In the genomic region with DNA sequence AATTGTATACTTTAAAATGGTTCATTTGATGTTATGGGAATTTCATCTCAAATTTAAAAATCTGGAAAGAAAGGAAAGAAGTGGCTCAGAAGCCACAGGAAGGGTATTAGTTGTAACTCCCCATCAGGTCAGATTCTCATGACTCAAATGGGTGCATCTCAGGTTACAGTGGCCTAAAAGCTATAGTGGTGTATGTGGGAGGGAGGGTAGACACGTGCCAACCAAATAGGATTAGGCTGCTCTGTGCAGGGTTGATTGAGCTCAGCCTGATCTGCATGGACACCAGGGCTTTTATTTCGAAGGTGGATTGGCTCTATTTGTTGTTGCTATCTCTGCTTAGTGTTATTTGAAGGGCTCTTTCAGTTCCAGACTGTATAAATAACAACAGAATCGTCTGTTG, we compare ENCODE assay signal across 1 cellular context.
TF ChIP-seq lines count a peak whose summit lies in the region.

No MANE protein-coding gene starts in this region.

TF ChIP-seq in HEK293, 187 proteins besides CTCF, POLR2A, EP300 and RAD21 (continued from another document and continues in another):
- TF ChIP-seq, protein P1, sequence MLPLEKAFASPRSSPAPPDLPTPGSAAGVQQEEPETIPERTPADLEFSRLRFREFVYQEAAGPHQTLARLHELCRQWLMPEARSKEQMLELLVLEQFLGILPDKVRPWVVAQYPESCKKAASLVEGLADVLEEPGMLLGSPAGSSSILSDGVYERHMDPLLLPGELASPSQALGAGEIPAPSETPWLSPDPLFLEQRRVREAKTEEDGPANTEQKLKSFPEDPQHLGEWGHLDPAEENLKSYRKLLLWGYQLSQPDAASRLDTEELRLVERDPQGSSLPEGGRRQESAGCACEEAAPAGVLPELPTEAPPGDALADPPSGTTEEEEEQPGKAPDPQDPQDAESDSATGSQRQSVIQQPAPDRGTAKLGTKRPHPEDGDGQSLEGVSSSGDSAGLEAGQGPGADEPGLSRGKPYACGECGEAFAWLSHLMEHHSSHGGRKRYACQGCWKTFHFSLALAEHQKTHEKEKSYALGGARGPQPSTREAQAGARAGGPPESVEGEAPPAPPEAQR (tag by site-specific recombination; IDR thresholded peaks at IDR 0.05), result no peak
- TF ChIP-seq KLF8 (tag by site-specific recombination; IDR thresholded peaks at IDR 0.05) (no peak), ZNF529 (tag by site-specific recombination; IDR thresholded peaks at IDR 0.05; ENCODE audit: insufficient replicate concordance) (no peak), ZEB2 (tag by site-specific recombination; IDR thresholded peaks at IDR 0.05) (no peak), ZBTB7A (tag by site-specific recombination; IDR thresholded peaks at IDR 0.05; ENCODE audit: low read depth) (no peak), ZNF221 (tag by site-specific recombination; IDR thresholded peaks at IDR 0.05; ENCODE audit: borderline replicate concordance) (no peak), ZNF501 (tag by site-specific recombination; IDR thresholded peaks at IDR 0.05) (no peak), ZNF302 (tag by site-specific recombination; IDR thresholded peaks at IDR 0.05; ENCODE audit: low read depth) (no peak), ZNF571 (tag by site-specific recombination; IDR thresholded peaks at IDR 0.05) (no peak), ZFP69B (tag by site-specific recombination; IDR thresholded peaks at IDR 0.05) (no peak), ZNF514 (tag by site-specific recombination; IDR thresholded peaks at IDR 0.05) (no peak), KLF9 (tag by site-specific recombination; IDR thresholded peaks at IDR 0.05; ENCODE audit: low read depth) (no peak), ZSCAN23 (tag by site-specific recombination; IDR thresholded peaks at IDR 0.05) (no peak), ZNF626 (tag by site-specific recombination; IDR thresholded peaks at IDR 0.05) (no peak), ZNF830 (tag by site-specific recombination; IDR thresholded peaks at IDR 0.05; ENCODE audit: low read depth) (no peak), ZNF140 (tag by site-specific recombination; IDR thresholded peaks at IDR 0.05) (no peak), ZSCAN16 (tag by site-specific recombination; IDR thresholded peaks at IDR 0.05) (no peak), SETDB1 (IDR thresholded peaks at IDR 0.05; ENCODE audit: insufficient read length, low read length) (no peak), ZNF114 (tag by site-specific recombination; IDR thresholded peaks at IDR 0.05) (no peak), ZNF776 (tag by site-specific recombination; IDR thresholded peaks at IDR 0.05; ENCODE audit: borderline replicate concordance) (no peak), GLI2 (tag by site-specific recombination; IDR thresholded peaks at IDR 0.05; ENCODE audit: borderline replicate concordance, low read depth) (no peak), ZNF266 (tag by site-specific recombination; IDR thresholded peaks at IDR 0.05; ENCODE audit: low read depth) (no peak), ZNF174 (tag by site-specific recombination; IDR thresholded peaks at IDR 0.05) (no peak), ZNF132 (tag by site-specific recombination; IDR thresholded peaks at IDR 0.05; ENCODE audit: borderline replicate concordance) (no peak), ZNF239 (tag by site-specific recombination; IDR thresholded peaks at IDR 0.05) (no peak), WT1 (tag by site-specific recombination; IDR thresholded peaks at IDR 0.05) (peak; percentile 87), ZNF677 (tag by site-specific recombination; IDR thresholded peaks at IDR 0.05) (no peak), KLF16 (tag by site-specific recombination; IDR thresholded peaks at IDR 0.05) (no peak), ZNF777 (tag by site-specific recombination; IDR thresholded peaks at IDR 0.05; ENCODE audit: borderline replicate concordance) (no peak), KLF7 (tag by site-specific recombination; IDR thresholded peaks at IDR 0.05; ENCODE audit: borderline replicate concordance) (no peak), ZNF404 (tag by site-specific recombination; IDR thresholded peaks at IDR 0.05) (no peak), HOXA7 (CRISPR knock-in tag; IDR thresholded peaks at IDR 0.05; ENCODE audit: borderline replicate concordance) (no peak), ZNF433 (tag by site-specific recombination; IDR thresholded peaks at IDR 0.05; ENCODE audit: low read depth) (no peak), SALL2 (tag by site-specific recombination; IDR thresholded peaks at IDR 0.05; ENCODE audit: borderline replicate concordance) (no peak), ZNF548 (tag by site-specific recombination; IDR thresholded peaks at IDR 0.05) (no peak), KLF10 (tag by site-specific recombination; IDR thresholded peaks at IDR 0.05) (no peak), ZNF707 (tag by site-specific recombination; IDR thresholded peaks at IDR 0.05) (no peak), ZXDB (tag by site-specific recombination; IDR thresholded peaks at IDR 0.05) (peak; percentile 25; the same call in 1 of the 2 replicates)
- TF ChIP-seq, protein P2, sequence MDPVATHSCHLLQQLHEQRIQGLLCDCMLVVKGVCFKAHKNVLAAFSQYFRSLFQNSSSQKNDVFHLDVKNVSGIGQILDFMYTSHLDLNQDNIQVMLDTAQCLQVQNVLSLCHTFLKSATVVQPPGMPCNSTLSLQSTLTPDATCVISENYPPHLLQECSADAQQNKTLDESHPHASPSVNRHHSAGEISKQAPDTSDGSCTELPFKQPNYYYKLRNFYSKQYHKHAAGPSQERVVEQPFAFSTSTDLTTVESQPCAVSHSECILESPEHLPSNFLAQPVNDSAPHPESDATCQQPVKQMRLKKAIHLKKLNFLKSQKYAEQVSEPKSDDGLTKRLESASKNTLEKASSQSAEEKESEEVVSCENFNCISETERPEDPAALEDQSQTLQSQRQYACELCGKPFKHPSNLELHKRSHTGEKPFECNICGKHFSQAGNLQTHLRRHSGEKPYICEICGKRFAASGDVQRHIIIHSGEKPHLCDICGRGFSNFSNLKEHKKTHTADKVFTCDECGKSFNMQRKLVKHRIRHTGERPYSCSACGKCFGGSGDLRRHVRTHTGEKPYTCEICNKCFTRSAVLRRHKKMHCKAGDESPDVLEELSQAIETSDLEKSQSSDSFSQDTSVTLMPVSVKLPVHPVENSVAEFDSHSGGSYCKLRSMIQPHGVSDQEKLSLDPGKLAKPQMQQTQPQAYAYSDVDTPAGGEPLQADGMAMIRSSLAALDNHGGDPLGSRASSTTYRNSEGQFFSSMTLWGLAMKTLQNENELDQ (tag by site-specific recombination; IDR thresholded peaks at IDR 0.05; ENCODE audit: low read depth), result no peak
- TF ChIP-seq, protein P3, sequence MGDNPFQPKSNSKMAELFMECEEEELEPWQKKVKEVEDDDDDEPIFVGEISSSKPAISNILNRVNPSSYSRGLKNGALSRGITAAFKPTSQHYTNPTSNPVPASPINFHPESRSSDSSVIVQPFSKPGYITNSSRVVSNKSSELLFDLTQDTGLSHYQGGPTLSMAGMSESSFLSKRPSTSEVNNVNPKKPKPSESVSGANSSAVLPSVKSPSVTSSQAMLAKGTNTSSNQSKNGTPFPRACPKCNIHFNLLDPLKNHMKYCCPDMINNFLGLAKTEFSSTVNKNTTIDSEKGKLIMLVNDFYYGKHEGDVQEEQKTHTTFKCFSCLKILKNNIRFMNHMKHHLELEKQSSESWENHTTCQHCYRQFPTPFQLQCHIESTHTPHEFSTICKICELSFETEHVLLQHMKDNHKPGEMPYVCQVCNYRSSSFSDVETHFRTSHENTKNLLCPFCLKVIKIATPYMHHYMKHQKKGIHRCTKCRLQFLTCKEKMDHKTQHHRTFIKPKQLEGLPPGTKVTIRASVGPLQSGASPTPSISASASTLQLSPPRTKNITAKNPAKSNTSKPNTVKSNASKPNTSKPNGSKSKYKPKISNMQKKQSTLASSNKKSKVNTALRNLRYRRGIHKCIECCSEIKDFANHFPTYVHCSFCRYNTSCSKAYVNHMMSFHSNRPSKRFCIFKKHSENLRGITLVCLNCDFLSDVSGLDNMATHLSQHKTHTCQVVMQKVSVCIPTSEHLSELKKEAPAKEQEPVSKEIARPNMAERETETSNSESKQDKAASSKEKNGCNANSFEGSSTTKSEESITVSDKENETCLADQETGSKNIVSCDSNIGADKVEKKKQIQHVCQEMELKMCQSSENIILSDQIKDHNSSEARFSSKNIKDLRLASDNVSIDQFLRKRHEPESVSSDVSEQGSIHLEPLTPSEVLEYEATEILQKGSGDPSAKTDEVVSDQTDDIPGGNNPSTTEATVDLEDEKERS (tag by site-specific recombination; IDR thresholded peaks at IDR 0.05), result no peak
- TF ChIP-seq, protein P4, sequence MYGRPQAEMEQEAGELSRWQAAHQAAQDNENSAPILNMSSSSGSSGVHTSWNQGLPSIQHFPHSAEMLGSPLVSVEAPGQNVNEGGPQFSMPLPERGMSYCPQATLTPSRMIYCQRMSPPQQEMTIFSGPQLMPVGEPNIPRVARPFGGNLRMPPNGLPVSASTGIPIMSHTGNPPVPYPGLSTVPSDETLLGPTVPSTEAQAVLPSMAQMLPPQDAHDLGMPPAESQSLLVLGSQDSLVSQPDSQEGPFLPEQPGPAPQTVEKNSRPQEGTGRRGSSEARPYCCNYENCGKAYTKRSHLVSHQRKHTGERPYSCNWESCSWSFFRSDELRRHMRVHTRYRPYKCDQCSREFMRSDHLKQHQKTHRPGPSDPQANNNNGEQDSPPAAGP (tag by site-specific recombination; IDR thresholded peaks at IDR 0.05), result 0 out of 2 replicates have a peak, but pooled peaks have one; percentile 31
- TF ChIP-seq, protein P5, sequence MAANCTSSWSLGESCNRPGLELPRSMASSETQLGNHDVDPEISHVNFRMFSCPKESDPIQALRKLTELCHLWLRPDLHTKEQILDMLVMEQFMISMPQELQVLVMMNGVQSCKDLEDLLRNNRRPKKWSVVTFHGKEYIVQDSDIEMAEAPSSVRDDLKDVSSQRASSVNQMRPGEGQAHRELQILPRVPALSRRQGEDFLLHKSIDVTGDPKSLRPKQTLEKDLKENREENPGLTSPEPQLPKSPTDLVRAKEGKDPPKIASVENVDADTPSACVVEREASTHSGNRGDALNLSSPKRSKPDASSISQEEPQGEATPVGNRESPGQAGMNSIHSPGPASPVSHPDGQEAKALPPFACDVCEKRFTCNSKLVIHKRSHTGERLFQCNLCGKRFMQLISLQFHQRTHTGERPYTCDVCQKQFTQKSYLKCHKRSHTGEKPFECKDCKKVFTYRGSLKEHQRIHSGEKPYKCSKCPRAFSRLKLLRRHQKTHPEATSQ (tag by site-specific recombination; IDR thresholded peaks at IDR 0.05), result no peak
- TF ChIP-seq, protein P6, sequence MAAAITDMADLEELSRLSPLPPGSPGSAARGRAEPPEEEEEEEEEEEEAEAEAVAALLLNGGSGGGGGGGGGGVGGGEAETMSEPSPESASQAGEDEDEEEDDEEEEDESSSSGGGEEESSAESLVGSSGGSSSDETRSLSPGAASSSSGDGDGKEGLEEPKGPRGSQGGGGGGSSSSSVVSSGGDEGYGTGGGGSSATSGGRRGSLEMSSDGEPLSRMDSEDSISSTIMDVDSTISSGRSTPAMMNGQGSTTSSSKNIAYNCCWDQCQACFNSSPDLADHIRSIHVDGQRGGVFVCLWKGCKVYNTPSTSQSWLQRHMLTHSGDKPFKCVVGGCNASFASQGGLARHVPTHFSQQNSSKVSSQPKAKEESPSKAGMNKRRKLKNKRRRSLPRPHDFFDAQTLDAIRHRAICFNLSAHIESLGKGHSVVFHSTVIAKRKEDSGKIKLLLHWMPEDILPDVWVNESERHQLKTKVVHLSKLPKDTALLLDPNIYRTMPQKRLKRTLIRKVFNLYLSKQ (tag by site-specific recombination; IDR thresholded peaks at IDR 0.05; ENCODE audit: borderline replicate concordance), result no peak
- TF ChIP-seq, protein P7, sequence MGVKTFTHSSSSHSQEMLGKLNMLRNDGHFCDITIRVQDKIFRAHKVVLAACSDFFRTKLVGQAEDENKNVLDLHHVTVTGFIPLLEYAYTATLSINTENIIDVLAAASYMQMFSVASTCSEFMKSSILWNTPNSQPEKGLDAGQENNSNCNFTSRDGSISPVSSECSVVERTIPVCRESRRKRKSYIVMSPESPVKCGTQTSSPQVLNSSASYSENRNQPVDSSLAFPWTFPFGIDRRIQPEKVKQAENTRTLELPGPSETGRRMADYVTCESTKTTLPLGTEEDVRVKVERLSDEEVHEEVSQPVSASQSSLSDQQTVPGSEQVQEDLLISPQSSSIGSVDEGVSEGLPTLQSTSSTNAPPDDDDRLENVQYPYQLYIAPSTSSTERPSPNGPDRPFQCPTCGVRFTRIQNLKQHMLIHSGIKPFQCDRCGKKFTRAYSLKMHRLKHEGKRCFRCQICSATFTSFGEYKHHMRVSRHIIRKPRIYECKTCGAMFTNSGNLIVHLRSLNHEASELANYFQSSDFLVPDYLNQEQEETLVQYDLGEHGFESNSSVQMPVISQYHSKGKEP (tag by site-specific recombination; IDR thresholded peaks at IDR 0.05), result no peak
- TF ChIP-seq, protein P8, sequence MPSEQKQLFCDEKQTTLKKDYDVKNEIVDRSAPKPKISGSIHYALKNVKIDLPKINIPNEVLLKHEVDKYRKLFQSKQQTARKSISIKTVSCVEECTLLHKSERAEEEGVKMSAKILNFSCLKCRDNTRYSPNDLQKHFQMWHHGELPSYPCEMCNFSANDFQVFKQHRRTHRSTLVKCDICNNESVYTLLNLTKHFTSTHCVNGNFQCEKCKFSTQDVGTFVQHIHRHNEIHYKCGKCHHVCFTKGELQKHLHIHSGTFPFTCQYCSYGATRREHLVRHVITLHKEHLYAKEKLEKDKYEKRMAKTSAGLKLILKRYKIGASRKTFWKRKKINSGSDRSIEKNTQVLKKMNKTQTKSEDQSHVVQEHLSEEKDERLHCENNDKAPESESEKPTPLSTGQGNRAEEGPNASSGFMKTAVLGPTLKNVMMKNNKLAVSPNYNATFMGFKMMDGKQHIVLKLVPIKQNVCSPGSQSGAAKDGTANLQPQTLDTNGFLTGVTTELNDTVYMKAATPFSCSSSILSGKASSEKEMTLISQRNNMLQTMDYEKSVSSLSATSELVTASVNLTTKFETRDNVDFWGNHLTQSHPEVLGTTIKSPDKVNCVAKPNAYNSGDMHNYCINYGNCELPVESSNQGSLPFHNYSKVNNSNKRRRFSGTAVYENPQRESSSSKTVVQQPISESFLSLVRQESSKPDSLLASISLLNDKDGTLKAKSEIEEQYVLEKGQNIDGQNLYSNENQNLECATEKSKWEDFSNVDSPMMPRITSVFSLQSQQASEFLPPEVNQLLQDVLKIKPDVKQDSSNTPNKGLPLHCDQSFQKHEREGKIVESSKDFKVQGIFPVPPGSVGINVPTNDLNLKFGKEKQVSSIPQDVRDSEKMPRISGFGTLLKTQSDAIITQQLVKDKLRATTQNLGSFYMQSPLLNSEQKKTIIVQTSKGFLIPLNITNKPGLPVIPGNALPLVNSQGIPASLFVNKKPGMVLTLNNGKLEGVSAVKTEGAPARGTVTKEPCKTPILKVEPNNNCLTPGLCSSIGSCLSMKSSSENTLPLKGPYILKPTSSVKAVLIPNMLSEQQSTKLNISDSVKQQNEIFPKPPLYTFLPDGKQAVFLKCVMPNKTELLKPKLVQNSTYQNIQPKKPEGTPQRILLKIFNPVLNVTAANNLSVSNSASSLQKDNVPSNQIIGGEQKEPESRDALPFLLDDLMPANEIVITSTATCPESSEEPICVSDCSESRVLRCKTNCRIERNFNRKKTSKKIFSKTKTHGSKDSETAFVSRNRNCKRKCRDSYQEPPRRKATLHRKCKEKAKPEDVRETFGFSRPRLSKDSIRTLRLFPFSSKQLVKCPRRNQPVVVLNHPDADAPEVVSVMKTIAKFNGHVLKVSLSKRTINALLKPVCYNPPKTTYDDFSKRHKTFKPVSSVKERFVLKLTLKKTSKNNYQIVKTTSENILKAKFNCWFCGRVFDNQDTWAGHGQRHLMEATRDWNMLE (tag by site-specific recombination; conservative IDR thresholded peaks at IDR 0.05; ENCODE audit: low read depth), result no peak
- TF ChIP-seq, protein P9, sequence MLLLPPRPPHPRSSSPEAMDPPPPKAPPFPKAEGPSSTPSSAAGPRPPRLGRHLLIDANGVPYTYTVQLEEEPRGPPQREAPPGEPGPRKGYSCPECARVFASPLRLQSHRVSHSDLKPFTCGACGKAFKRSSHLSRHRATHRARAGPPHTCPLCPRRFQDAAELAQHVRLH (tag by site-specific recombination; IDR thresholded peaks at IDR 0.05), result no peak
